Comparison of ENCODE assay signal across 21 cellular contexts in genomic region chr20:49918446-49918845, GRCh38. TPM values are rescaled to one million over a fixed set of nuclear protein-coding genes. Genes with fewer than 3 reads are reported as not detected.
DNase-seq lines count a peak whose midpoint lies in the region; ATAC-seq, FAIRE-seq and TF ChIP-seq lines count a peak whose summit lies in the region.
"Had no signal": no experiment of that assay in that cellular context is flagged by ENCODE, and none has a peak within 500 bp of the region (broad histone marks: within the 10 kb centered on the region; RNA-seq: fewer than 3 reads in every experiment).

No MANE protein-coding gene starts in this region.

- H3K4me3 ChIP-seq in HepG2 (replicated peaks in 1 of 3; ENCODE audit: insufficient read depth in 1 of 3, low read depth in 2 of 3, low read length in 3 of 3) (no peak overlapping the region), right lobe of liver (no peak overlapping the region), sigmoid colon (no peak overlapping the region), transverse colon (no peak overlapping the region)
- H3K4me3 ChIP-seq: BLaER1, HAP-1 had no signal

- H3K4me1 Mint-ChIP-seq in neural crest cell, result peaks cover 26% of the 10 kb centered on the region
- H3K4me1 Mint-ChIP-seq in activated CD4-positive, alpha-beta T cell treated with anti-CD3 and anti-CD28 coated beads for 36 hours, result peaks cover 20% of the 10 kb centered on the region

- TF ChIP-seq POLR2A in HepG2 (IDR thresholded peaks at IDR 0.05; ENCODE audit: insufficient read depth in 1 of 2, low read depth in 2 of 2, low read length in 2 of 2) (no peak), right lobe of liver (IDR thresholded peaks at IDR 0.05) (no peak), sigmoid colon (IDR thresholded peaks at IDR 0.05) (no peak), transverse colon (IDR thresholded peaks at IDR 0.05) (no peak)

- H3K27me3 Mint-ChIP-seq in neural crest cell (ENCODE audit: low read depth), result peaks cover 3% of the 10 kb centered on the region
- no peaks in the 10 kb centered on the region for H3K27me3 Mint-ChIP-seq in activated CD4-positive, alpha-beta T cell treated with anti-CD3 and anti-CD28 coated beads for 36 hours
- H3K27me3 Mint-ChIP-seq: B cell; CD8-positive, alpha-beta memory T cell had no signal

- no peak overlapping the region for H3K27ac Mint-ChIP-seq in neural crest cell (ENCODE audit: unreplicated experiment)
- H3K27ac Mint-ChIP-seq in activated CD4-positive, alpha-beta T cell treated with anti-CD3 and anti-CD28 coated beads for 36 hours, result no peak overlapping the region
- H3K27ac Mint-ChIP-seq: B cell, HFFc6 had no signal

- no peaks in the 10 kb centered on the region for H3K9me3 Mint-ChIP-seq in neural crest cell
- no peaks in the 10 kb centered on the region for H3K9me3 Mint-ChIP-seq in activated CD4-positive, alpha-beta T cell treated with anti-CD3 and anti-CD28 coated beads for 36 hours (ENCODE audit: low read depth)
- H3K9me3 Mint-ChIP-seq: CD8-positive, alpha-beta memory T cell; HFFc6 had no signal

- no TSS peak for BruUV-seq in HepG2 (replicated peaks; lab: Mats Ljungman, UMichigan)

- no peak for TF ChIP-seq RAD21 in HepG2 (CRISPR knock-in tag; IDR thresholded peaks at IDR 0.05)

- TF ChIP-seq EP300 in HepG2 (IDR thresholded peaks at IDR 0.05; ENCODE audit: low read depth in 2 of 2, low read length in 2 of 2) (no peak), HepG2 (CRISPR knock-in tag; IDR thresholded peaks at IDR 0.05; ENCODE audit: borderline replicate concordance) (no peak), sigmoid colon (IDR thresholded peaks at IDR 0.05) (no peak), transverse colon (IDR thresholded peaks at IDR 0.05; ENCODE audit: low read depth) (no peak)

- DNase-seq in HepG2 (ENCODE audit: low spot score) (no peak), right lobe of liver (no peak), neural crest cell (ENCODE audit: low read depth, low spot score) (no peak), sigmoid colon (peak; percentile 25), transverse colon (no peak), NCI-H69 (lab: John Stamatoyannopoulos, UW) (no peak)
- no peak for DNase-seq in activated CD4-positive, alpha-beta T cell treated with anti-CD3 and anti-CD28 coated beads for 36 hours
- DNase-seq: CD4-positive, CD25-positive, alpha-beta regulatory T cell; CD8-positive, alpha-beta memory T cell; DMS153; DND-41; GOT3; HFFc6 had no signal

- H3K27ac ChIP-seq in HepG2 (ENCODE audit: extremely low read length, insufficient read depth, low read length), result peak overlapping the region; percentile 97
- H3K27ac ChIP-seq in right lobe of liver, result no peak overlapping the region
- H3K27ac ChIP-seq in VCaP, result peak overlapping the region; percentile 100; the same call in 1 of the 2 replicates
- no peak overlapping the region for H3K27ac ChIP-seq in sigmoid colon
- no peak overlapping the region for H3K27ac ChIP-seq in transverse colon
- H3K27ac ChIP-seq: BLaER1 had no signal

- H3K4me3 Mint-ChIP-seq in neural crest cell, result peak overlapping the region; percentile 24
- no peak overlapping the region for H3K4me3 Mint-ChIP-seq in activated CD4-positive, alpha-beta T cell treated with anti-CD3 and anti-CD28 coated beads for 36 hours
- H3K4me3 Mint-ChIP-seq: B cell, HFFc6 had no signal

- no peaks in the 10 kb centered on the region for H3K36me3 Mint-ChIP-seq in neural crest cell (ENCODE audit: low read depth)
- H3K36me3 Mint-ChIP-seq in activated CD4-positive, alpha-beta T cell treated with anti-CD3 and anti-CD28 coated beads for 36 hours (ENCODE audit: low read depth), result no peaks in the 10 kb centered on the region
- H3K36me3 Mint-ChIP-seq: CD4-positive, CD25-positive, alpha-beta regulatory T cell had no signal

- H2AFZ ChIP-seq in HepG2 (ENCODE audit: low read length), result no peak overlapping the region

- in situ Hi-C loops in HepG2 (cut with HindIII; ENCODE audit: extremely low pct_ligation_motif_present, low pct_unique_long_range_greater_than_20kb), result no loop called here
- in situ Hi-C loops in transverse colon (cut with MboI; ENCODE audit: low pct_ligation_motif_present in 1 of 4, low pct_unique_long_range_greater_than_20kb in 1 of 4, low sequenced_read_pairs in 3 of 4), result no loop called here

- H3K36me3 ChIP-seq in HepG2 (replicated peaks in 1 of 2; ENCODE audit: control insufficient read depth in 1 of 2, insufficient read depth in 2 of 2, low read length in 2 of 2), result no peaks in the 10 kb centered on the region
- H3K36me3 ChIP-seq in right lobe of liver, result no peaks in the 10 kb centered on the region
- no peaks in the 10 kb centered on the region for H3K36me3 ChIP-seq in sigmoid colon
- no peaks in the 10 kb centered on the region for H3K36me3 ChIP-seq in transverse colon
- H3K36me3 ChIP-seq: BLaER1 had no signal

- H3K4me2 ChIP-seq in HepG2 (ENCODE audit: low read depth, low read length), result no peak overlapping the region
- H3K4me2 ChIP-seq: BLaER1 had no signal

- POLR2A ChIA-PET in HepG2 (lab: Yijun Ruan, JAX), result interaction anchor here (1.0 kb wide), 1 partner anchor 9 kb away, joined by 3 read pairs; no protein-coding TSS in a partner anchor
- POLR2A ChIA-PET in activated CD4-positive, alpha-beta T cell treated with anti-CD3 and anti-CD28 coated beads for 36 hours (lab: Charles Lee), result interaction anchor here (0.7 kb wide), 1 partner anchor 246 kb away, joined by 3 read pairs; no protein-coding TSS in a partner anchor

- intact Hi-C loops in HepG2 (cut with micrococcal nuclease; ENCODE audit: unreplicated experiment), result no loop called here
- intact Hi-C loops in right lobe of liver (cut with DNase I), result no loop called here
- intact Hi-C loops in sigmoid colon (cut with DNase I), result loop anchor here (10.0 kb wide), 1 partner anchor 284 kb away; no protein-coding TSS in a partner anchor
- intact Hi-C loops in activated CD4-positive, alpha-beta T cell treated with anti-CD3 and anti-CD28 coated beads for 36 hours (cut with DNase I, micrococcal nuclease), result no loop called here
- intact Hi-C loops in transverse colon (cut with DNase I; ENCODE audit: low total_unique reads), result no loop called here

- no peaks in the 10 kb centered on the region; a peak in 1 of 5 replicates for H3K27me3 ChIP-seq in HepG2 (ENCODE audit: control insufficient read depth in 1 of 2, insufficient read depth in 2 of 2, low read length in 2 of 2)
- H3K27me3 ChIP-seq in right lobe of liver, result no peaks in the 10 kb centered on the region
- H3K27me3 ChIP-seq in sigmoid colon, result no peaks in the 10 kb centered on the region
- no peaks in the 10 kb centered on the region for H3K27me3 ChIP-seq in transverse colon
- H3K27me3 ChIP-seq: BLaER1 had no signal

- no peak for ATAC-seq in HepG2
- no peak for ATAC-seq in right lobe of liver
- no peak for ATAC-seq in activated CD4-positive, alpha-beta T cell treated with anti-CD3 and anti-CD28 coated beads for 36 hours

- no peaks in the 10 kb centered on the region for H3K9me3 ChIP-seq in HepG2 (ENCODE audit: low read length)
- no peaks in the 10 kb centered on the region for H3K9me3 ChIP-seq in right lobe of liver
- H3K9me3 ChIP-seq in sigmoid colon, result no peaks in the 10 kb centered on the region
- no peaks in the 10 kb centered on the region for H3K9me3 ChIP-seq in transverse colon
- H3K9me3 ChIP-seq: BLaER1, HAP-1 had no signal

- no peaks in the 10 kb centered on the region for H4K20me1 ChIP-seq in HepG2 (ENCODE audit: insufficient read depth, low read length)

- FAIRE-seq in HepG2 (lab: Jason Lieb, UNC), result no peak
- FAIRE-seq: A204.1, G401.6, GM12892, H54 had no signal

- no peak overlapping the region for H3K9ac ChIP-seq in HepG2 (ENCODE audit: insufficient read depth, low read depth, low read length)
- H3K9ac ChIP-seq: BLaER1 had no signal

- H3K4me1 ChIP-seq in HepG2 (ENCODE audit: insufficient read depth, low read length), result peaks cover 57% of the 10 kb centered on the region
- H3K4me1 ChIP-seq in right lobe of liver, result peaks cover 0 to 28% (median 3%) of the 10 kb centered on the region in 4 donors
- peaks cover 0 to 25% (median 18%) of the 10 kb centered on the region in 4 donors for H3K4me1 ChIP-seq in sigmoid colon
- H3K4me1 ChIP-seq in transverse colon, result peaks cover 12 to 32% (median 26%) of the 10 kb centered on the region in 4 donors

- peaks cover 18% of the 10 kb centered on the region for H3K79me2 ChIP-seq in HepG2 (ENCODE audit: insufficient read depth, low read length)

- no peak for TF ChIP-seq CTCF in HepG2 (CRISPR knock-in tag; IDR thresholded peaks at IDR 0.05)
- TF ChIP-seq CTCF in right lobe of liver (IDR thresholded peaks at IDR 0.05), result no peak
- no peak for TF ChIP-seq CTCF in VCaP (conservative IDR thresholded peaks at IDR 0.05)
- no peak for TF ChIP-seq CTCF in neural crest cell (conservative IDR thresholded peaks at IDR 0.05)
- no peak for TF ChIP-seq CTCF in sigmoid colon (IDR thresholded peaks at IDR 0.05)
- no peak for TF ChIP-seq CTCF in transverse colon (IDR thresholded peaks at IDR 0.05)

- 96% methylated on average over 3 of the region's 3 CpGs for WGBS in HepG2 (ENCODE audit: low lambda C conversion rate)
- 93% methylated on average over 3 of the region's 3 CpGs for WGBS in right lobe of liver (ENCODE audit: insufficient coverage, low coverage, low lambda C conversion rate, missing lambda C conversion rate)
- 93 to 97% methylated on average over 3 of the region's 3 CpGs for WGBS in sigmoid colon, 2 donors
- WGBS in transverse colon (ENCODE audit: low coverage in 1 of 2), 2 donors, result 85 to 100% methylated on average over 2 to 3 of the region's 3 CpGs

- CTCF ChIA-PET in HepG2 (lab: Yijun Ruan, JAX; ENCODE audit: low intra/inter-chr PET ratio, low total read pairs), result interaction anchor here (1.3 kb wide), 1 partner anchor 29 kb away, joined by 3 read pairs; no protein-coding TSS in a partner anchor
- CTCF ChIA-PET in activated CD4-positive, alpha-beta T cell treated with anti-CD3 and anti-CD28 coated beads for 36 hours (lab: Charles Lee), result no interaction called here

RNA-seq across cellular contexts. Expression of gene SPATA2, which starts 3.1 kb away (rescaled TPM):
- total RNA-seq in HepG2 (2016; rRNA removed; fragmentation: Illumina TruSeq; extraction: Trizol) (3.2 and 4.3 TPM in 2 replicates), right lobe of liver (1 to 10 TPM; 1.9 to 3.6 (median 2.9) TPM), neural crest cell (10.3 and 10.5 TPM in 2 replicates), sigmoid colon (1 to 10 TPM; 2.1 to 4.7 (median 2.7) TPM), transverse colon (10 to 100 TPM in 3 of 4 donors, 1 to 10 TPM in 1; 4.0 to 40.0 (median 17.2) TPM)
- 1.9 TPM in 2 replicates for total RNA-seq in HepG2 (2016; cell fraction: cytosol; rRNA removed; fragmentation: Illumina TruSeq; extraction: Trizol; ENCODE audit: low read depth)
- total RNA-seq in HepG2 (2016; cell fraction: insoluble cytoplasmic fraction; rRNA removed; fragmentation: Illumina TruSeq; extraction: Trizol), result 3.3 and 3.4 TPM in 2 replicates
- 5.6 and 6.9 TPM in 2 replicates for total RNA-seq in HepG2 (2016; cell fraction: membrane; rRNA removed; fragmentation: Illumina TruSeq; extraction: Trizol)
- total RNA-seq in HepG2 (2016; cell fraction: nucleus; rRNA removed; fragmentation: Illumina TruSeq; extraction: Trizol), result 3.5 and 4.4 TPM in 2 replicates
- polyA plus RNA-seq in HepG2 (2011; rRNA removed) (8.7 and 9.5 TPM in 2 replicates), sigmoid colon (10 to 100 TPM; 10.7 to 12.5 (median 10.8) TPM)
- polyA plus RNA-seq in HepG2 (2011; cell fraction: cytosol; rRNA removed), result 6.2 and 6.7 TPM in 2 replicates
- 9.5 and 9.7 TPM in 2 replicates for polyA plus RNA-seq in HepG2 (2011; cell fraction: nucleus; rRNA removed)
- 7.5 and 8.6 TPM in 2 replicates for polyA plus RNA-seq in HepG2 (2012)
- 2.9 and 3.5 TPM in 2 replicates for polyA plus RNA-seq in HepG2 (2016; cell fraction: cytosol; fragmentation: Illumina TruSeq; extraction: Trizol; ENCODE audit: low read depth)
- 8.7 and 11.5 TPM in 2 replicates for polyA plus RNA-seq in HepG2 (2016; cell fraction: insoluble cytoplasmic fraction; fragmentation: Illumina TruSeq; extraction: Trizol; ENCODE audit: low read depth)
- 9.3 and 9.7 TPM in 2 replicates for polyA plus RNA-seq in HepG2 (2016; cell fraction: membrane; fragmentation: Illumina TruSeq; extraction: Trizol; ENCODE audit: low read depth)
- 11.3 and 13.5 TPM in 2 replicates for polyA plus RNA-seq in HepG2 (2016; cell fraction: nucleus; fragmentation: Illumina TruSeq; extraction: Trizol; ENCODE audit: insufficient read depth, low read depth)
- 11.4 and 11.8 TPM in 2 replicates for polyA minus RNA-seq in HepG2 (2011; rRNA and poly(A)+ RNA removed; ENCODE audit: low replicate concordance)
- 6.0 and 6.9 TPM in 2 replicates for polyA minus RNA-seq in HepG2 (2011; cell fraction: cytosol; rRNA and poly(A)+ RNA removed)
- 5.5 and 6.7 TPM in 2 replicates for polyA minus RNA-seq in HepG2 (2011; cell fraction: nucleus; rRNA and poly(A)+ RNA removed)
- 10 to 100 TPM in 1 of 2 experiments, 1 to 10 TPM in 1; 8.7 to 10.1 TPM for total RNA-seq in activated CD4-positive, alpha-beta T cell treated with anti-CD3 and anti-CD28 coated beads for 36 hours

RNA-seq across cellular contexts. Expression of gene RNF114, which starts 17.8 kb away (rescaled TPM):
- total RNA-seq in HepG2 (2016; rRNA removed; fragmentation: Illumina TruSeq; extraction: Trizol), result 119 and 137 TPM in 2 replicates
- 20.7 and 21.9 TPM in 2 replicates for total RNA-seq in HepG2 (2016; cell fraction: cytosol; rRNA removed; fragmentation: Illumina TruSeq; extraction: Trizol; ENCODE audit: low read depth)
- total RNA-seq in HepG2 (2016; cell fraction: insoluble cytoplasmic fraction; rRNA removed; fragmentation: Illumina TruSeq; extraction: Trizol), result 117 and 134 TPM in 2 replicates
- total RNA-seq in HepG2 (2016; cell fraction: membrane; rRNA removed; fragmentation: Illumina TruSeq; extraction: Trizol), result 58.2 and 60.7 TPM in 2 replicates
- total RNA-seq in HepG2 (2016; cell fraction: nucleus; rRNA removed; fragmentation: Illumina TruSeq; extraction: Trizol), result 54.0 and 64.8 TPM in 2 replicates
- polyA plus RNA-seq in HepG2 (2011; rRNA removed), result 120 and 126 TPM in 2 replicates
- polyA plus RNA-seq in HepG2 (2011; cell fraction: cytosol; rRNA removed), result 177 and 201 TPM in 2 replicates
- polyA plus RNA-seq in HepG2 (2011; cell fraction: nucleus; rRNA removed), result 108 and 112 TPM in 2 replicates
- 108 and 111 TPM in 2 replicates for polyA plus RNA-seq in HepG2 (2012)
- 27.1 and 29.4 TPM in 2 replicates for polyA plus RNA-seq in HepG2 (2016; cell fraction: cytosol; fragmentation: Illumina TruSeq; extraction: Trizol; ENCODE audit: low read depth)
- polyA plus RNA-seq in HepG2 (2016; cell fraction: insoluble cytoplasmic fraction; fragmentation: Illumina TruSeq; extraction: Trizol; ENCODE audit: low read depth), result 140 and 169 TPM in 2 replicates
- 33.3 and 36.2 TPM in 2 replicates for polyA plus RNA-seq in HepG2 (2016; cell fraction: membrane; fragmentation: Illumina TruSeq; extraction: Trizol; ENCODE audit: low read depth)
- 104 and 116 TPM in 2 replicates for polyA plus RNA-seq in HepG2 (2016; cell fraction: nucleus; fragmentation: Illumina TruSeq; extraction: Trizol; ENCODE audit: insufficient read depth, low read depth)
- 71.3 and 124 TPM in 2 replicates for polyA minus RNA-seq in HepG2 (2011; rRNA and poly(A)+ RNA removed; ENCODE audit: low replicate concordance)
- 93.0 and 100 TPM in 2 replicates for polyA minus RNA-seq in HepG2 (2011; cell fraction: cytosol; rRNA and poly(A)+ RNA removed)
- 73.1 and 76.2 TPM in 2 replicates for polyA minus RNA-seq in HepG2 (2011; cell fraction: nucleus; rRNA and poly(A)+ RNA removed)
- 100 to 1,000 TPM in 1 of 6 experiments, 10 to 100 TPM in 5; 38.6 to 113 (median 44.9) TPM for total RNA-seq in right lobe of liver
- total RNA-seq in neural crest cell, result 53.0 and 59.0 TPM in 2 replicates
- 100 to 1,000 TPM; 121 to 151 (median 136) TPM for total RNA-seq in sigmoid colon
- polyA plus RNA-seq in sigmoid colon, result 10 to 100 TPM; 59.5 to 61.7 (median 61.0) TPM
- 10 to 100 TPM; 47.5 to 66.6 TPM for total RNA-seq in activated CD4-positive, alpha-beta T cell treated with anti-CD3 and anti-CD28 coated beads for 36 hours
- 100 to 1,000 TPM; 108 to 271 (median 217) TPM for total RNA-seq in transverse colon

Comparison
In these comparisons a context has a peak if more than half of its experiments do, and no peak if none do; other contexts are left out.
1. H3K27ac ChIP-seq: peak in HepG2 (single experiment) and VCaP (single experiment); none in right lobe of liver (0 of 3), sigmoid colon (0 of 4) and transverse colon (0 of 4).